37 cellular contexts compared by ENCODE assay signal in genomic region chr11:96713301-96713700, GRCh38.
"Had no signal": no experiment of that assay in that cellular context is flagged by ENCODE, and none has a peak within 500 bp of the region (broad histone marks: within the 10 kb centered on the region; RNA-seq: fewer than 3 reads in every experiment).

No MANE protein-coding gene starts in this region.

- ATAC-seq: activated naive CD4-positive, alpha-beta T cell treated with anti-CD3 and anti-CD28 coated beads, Interleukin-2, amount 50 U/mL, for 72 hours; activated naive CD8-positive, alpha-beta T cell treated with anti-CD3 and anti-CD28 coated beads, Interleukin-2, amount 50 U/mL, for 24 hours; activated T-cell treated with anti-CD3 and anti-CD28 coated beads, Interleukin-2, amount 50 U/mL, for 4 hours; activated T-helper 17 cell treated with anti-CD3 and anti-CD28 coated beads, Interleukin-2, amount 50 U/mL, for 72 hours; body of pancreas had no signal

- H3K9me3 ChIP-seq: adrenal gland, ascending aorta, body of pancreas, breast epithelium had no signal

- H3K27me3 ChIP-seq: adrenal gland, ascending aorta, body of pancreas, brain microvascular endothelial cell, breast epithelium, cardiac muscle cell had no signal

- H3K27me3 Mint-ChIP-seq: activated naive CD4-positive, alpha-beta T cell treated with anti-CD3 and anti-CD28 coated beads, Interleukin-2, amount 10 ng/mL, durations not matched to agents 7 days and 5 days; activated naive CD4-positive, alpha-beta T cell treated with anti-CD3 and anti-CD28 coated beads, Interleukin-2, amount 50 U/mL, for 24 hours; activated naive CD8-positive, alpha-beta T cell; activated naive CD8-positive, alpha-beta T cell treated with anti-CD3 and anti-CD28 coated beads for 36 hours; activated naive CD8-positive, alpha-beta T cell treated with anti-CD3 and anti-CD28 coated beads, Interleukin-2, amount 10 ng/mL, durations not matched to agents 7 days and 5 days; activated naive CD8-positive, alpha-beta T cell treated with anti-CD3 and anti-CD28 coated beads, Interleukin-2, amount 50 U/mL, for 24 hours; activated T-cell treated with anti-CD3 and anti-CD28 coated beads, Interleukin-2, amount 50 U/mL, for 24 hours; activated T-helper 17 cell treated with anti-CD3 and anti-CD28 coated beads, Interleukin-2, amount 50 U/mL, for 72 hours; central memory CD8-positive, alpha-beta T cell had no signal

- H3K4me3 Mint-ChIP-seq: activated naive CD4-positive, alpha-beta T cell treated with anti-CD3 and anti-CD28 coated beads for 36 hours; activated naive CD4-positive, alpha-beta T cell treated with anti-CD3 and anti-CD28 coated beads, Interleukin-2, amount 10 ng/mL, durations not matched to agents 7 days and 5 days; activated naive CD4-positive, alpha-beta T cell treated with anti-CD3 and anti-CD28 coated beads, Interleukin-2, amount 50 U/mL, for 24 hours; activated naive CD8-positive, alpha-beta T cell; activated naive CD8-positive, alpha-beta T cell treated with anti-CD3 and anti-CD28 coated beads for 36 hours; activated naive CD8-positive, alpha-beta T cell treated with anti-CD3 and anti-CD28 coated beads, Interleukin-2, amount 10 ng/mL, durations not matched to agents 7 days and 5 days; activated naive CD8-positive, alpha-beta T cell treated with anti-CD3 and anti-CD28 coated beads, Interleukin-2, amount 50 U/mL, for 24 hours; activated T-cell treated with anti-CD3 and anti-CD28 coated beads, Interleukin-2, amount 50 U/mL, for 24 hours; activated T-cell treated with anti-CD3 and anti-CD28 coated beads, Interleukin-2, amount 50 U/mL, for 4 hours; activated T-helper 1 cell treated with anti-CD3 and anti-CD28 coated beads, Interleukin-12 subunit alpha, Interleukin-12 subunit beta, Interleukin-2, Interleukin-4 antibody, amounts not matched to agents 30 ng/mL and 10 ng/mL and 1 ng/mL, durations not matched to agents 14 hours and 24 hours and 36 hours; activated T-helper 17 cell treated with anti-CD3 and anti-CD28 coated beads, Interleukin-2, amount 50 U/mL, for 72 hours; brain; central memory CD8-positive, alpha-beta T cell had no signal

- H3K9me3 Mint-ChIP-seq: activated naive CD4-positive, alpha-beta T cell treated with anti-CD3 and anti-CD28 coated beads for 36 hours; activated naive CD4-positive, alpha-beta T cell treated with anti-CD3 and anti-CD28 coated beads, Interleukin-2, amount 10 ng/mL, durations not matched to agents 7 days and 5 days; activated naive CD8-positive, alpha-beta T cell treated with anti-CD3 and anti-CD28 coated beads, Interleukin-2, amount 10 ng/mL, durations not matched to agents 7 days and 5 days; activated naive CD8-positive, alpha-beta T cell treated with anti-CD3 and anti-CD28 coated beads, Interleukin-2, amount 50 U/mL, for 24 hours; activated T-cell treated with anti-CD3 and anti-CD28 coated beads, Interleukin-2, amount 50 U/mL, for 24 hours; activated T-helper 1 cell treated with anti-CD3 and anti-CD28 coated beads, Interleukin-12 subunit alpha, Interleukin-12 subunit beta, Interleukin-2, Interleukin-4 antibody, amounts not matched to agents 30 ng/mL and 10 ng/mL and 1 ng/mL, durations not matched to agents 14 hours and 24 hours and 36 hours; activated T-helper 2 cell treated with anti-CD3 and anti-CD28 coated beads, Interferon-gamma antibody, Interleukin-2, Interleukin-4, amounts not matched to agents 10 μg/mL and 5 μg/mL and 100 μg/mL, durations not matched to agents 14 hours and 24 hours and 36 hours; brain had no signal

- H3K4me1 Mint-ChIP-seq: activated naive CD4-positive, alpha-beta T cell treated with anti-CD3 and anti-CD28 coated beads, Interleukin-2, amount 10 ng/mL, durations not matched to agents 7 days and 5 days; activated naive CD4-positive, alpha-beta T cell treated with anti-CD3 and anti-CD28 coated beads, Interleukin-2, amount 50 U/mL, for 24 hours; activated naive CD8-positive, alpha-beta T cell treated with anti-CD3 and anti-CD28 coated beads for 36 hours; activated naive CD8-positive, alpha-beta T cell treated with anti-CD3 and anti-CD28 coated beads, Interleukin-2, amount 10 ng/mL, durations not matched to agents 7 days and 5 days; activated naive CD8-positive, alpha-beta T cell treated with anti-CD3 and anti-CD28 coated beads, Interleukin-2, amount 50 U/mL, for 24 hours; activated T-helper 17 cell treated with anti-CD3 and anti-CD28 coated beads, Interleukin-2, amount 50 U/mL, for 72 hours; central memory CD8-positive, alpha-beta T cell had no signal

- H3K27ac Mint-ChIP-seq: activated naive CD4-positive, alpha-beta T cell treated with anti-CD3 and anti-CD28 coated beads for 36 hours; activated naive CD4-positive, alpha-beta T cell treated with anti-CD3 and anti-CD28 coated beads, Interleukin-2, amount 10 ng/mL, durations not matched to agents 7 days and 5 days; activated naive CD4-positive, alpha-beta T cell treated with anti-CD3 and anti-CD28 coated beads, Interleukin-2, amount 50 U/mL, for 24 hours; activated naive CD4-positive, alpha-beta T cell treated with anti-CD3 and anti-CD28 coated beads, Interleukin-2, amount 50 U/mL, for 72 hours; activated naive CD8-positive, alpha-beta T cell; activated naive CD8-positive, alpha-beta T cell treated with anti-CD3 and anti-CD28 coated beads for 36 hours; activated naive CD8-positive, alpha-beta T cell treated with anti-CD3 and anti-CD28 coated beads, Interleukin-2, amount 10 ng/mL, durations not matched to agents 7 days and 5 days; activated naive CD8-positive, alpha-beta T cell treated with anti-CD3 and anti-CD28 coated beads, Interleukin-2, amount 50 U/mL, for 24 hours; activated T-cell treated with anti-CD3 and anti-CD28 coated beads, Interleukin-2, amount 50 U/mL, for 24 hours; activated T-helper 1 cell treated with anti-CD3 and anti-CD28 coated beads, Interleukin-12 subunit alpha, Interleukin-12 subunit beta, Interleukin-2, Interleukin-4 antibody, amounts not matched to agents 30 ng/mL and 10 ng/mL and 1 ng/mL, durations not matched to agents 14 hours and 24 hours and 36 hours; activated T-helper 17 cell treated with anti-CD3 and anti-CD28 coated beads, Interleukin-2, amount 50 U/mL, for 72 hours; activated T-helper 2 cell treated with anti-CD3 and anti-CD28 coated beads, Interferon-gamma antibody, Interleukin-2, Interleukin-4, amounts not matched to agents 10 μg/mL and 5 μg/mL and 100 μg/mL, durations not matched to agents 14 hours and 24 hours and 36 hours; brain had no signal

- DNase-seq: activated effector memory CD4-positive, alpha-beta T cell treated with anti-CD3 and anti-CD28 coated beads, Interleukin-2, amount 50 U/mL, for 16 hours; activated effector memory CD4-positive, alpha-beta T cell treated with Interleukin-2 at 50 U/mL for 16 hours; activated gamma-delta T cell; activated gamma-delta T cell treated with Interleukin-2 at 50 U/mL for 16 hours; activated naive CD4-positive, alpha-beta T cell; activated naive CD4-positive, alpha-beta T cell treated with anti-CD3 and anti-CD28 coated beads for 36 hours; activated naive CD4-positive, alpha-beta T cell treated with anti-CD3 and anti-CD28 coated beads, Interleukin-2, amount 10 ng/mL, durations not matched to agents 7 days and 5 days; activated naive CD4-positive, alpha-beta T cell treated with anti-CD3 and anti-CD28 coated beads, Interleukin-2, amount 50 U/mL, for 16 hours; activated naive CD4-positive, alpha-beta T cell treated with Interleukin-2 at 50 U/mL for 16 hours; activated naive CD8-positive, alpha-beta T cell treated with anti-CD3 and anti-CD28 coated beads for 36 hours; activated naive CD8-positive, alpha-beta T cell treated with anti-CD3 and anti-CD28 coated beads, Interleukin-2, amount 10 ng/mL, durations not matched to agents 7 days and 5 days; activated naive CD8-positive, alpha-beta T cell treated with anti-CD3 and anti-CD28 coated beads, Interleukin-2, amount 50 U/mL, for 24 hours; activated T-cell treated with anti-CD3 and anti-CD28 coated beads, Interleukin-2, amount 50 U/mL, for 1 hour; activated T-cell treated with anti-CD3 and anti-CD28 coated beads, Interleukin-2, amount 50 U/mL, for 24 hours; activated T-cell treated with anti-CD3 and anti-CD28 coated beads, Interleukin-2, amount 50 U/mL, for 4 hours; activated T-cell treated with anti-CD3 and anti-CD28 coated beads, Interleukin-2, amount 50 U/mL, for 48 hours; adrenal gland; amniotic stem cell; amygdala; anterior cingulate cortex; aorta; body of pancreas; brain microvascular endothelial cell; caudate nucleus; central memory CD4-positive, alpha-beta T cell; cerebellar nuclear complex had no signal

- H3K36me3 ChIP-seq: adrenal gland, ascending aorta, brain microvascular endothelial cell, breast epithelium, cardiac muscle cell had no signal

- H3K36me3 Mint-ChIP-seq: activated naive CD4-positive, alpha-beta T cell treated with anti-CD3 and anti-CD28 coated beads, Interleukin-2, amount 10 ng/mL, durations not matched to agents 7 days and 5 days; activated naive CD4-positive, alpha-beta T cell treated with anti-CD3 and anti-CD28 coated beads, Interleukin-2, amount 50 U/mL, for 24 hours; activated naive CD4-positive, alpha-beta T cell treated with anti-CD3 and anti-CD28 coated beads, Interleukin-2, amount 50 U/mL, for 72 hours; activated naive CD8-positive, alpha-beta T cell; activated naive CD8-positive, alpha-beta T cell treated with anti-CD3 and anti-CD28 coated beads for 36 hours; activated naive CD8-positive, alpha-beta T cell treated with anti-CD3 and anti-CD28 coated beads, Interleukin-2, amount 10 ng/mL, durations not matched to agents 7 days and 5 days; brain had no signal

- H3K27ac ChIP-seq: adrenal gland, ascending aorta, body of pancreas, brain microvascular endothelial cell, breast epithelium, cardiac muscle cell had no signal

- H3K4me3 ChIP-seq: adrenal gland, ascending aorta, body of pancreas, breast epithelium, cardiac muscle cell had no signal
